8 cellular contexts compared by ENCODE assay signal in genomic region chr3:102673271-102674115, GRCh38.
DNase-seq lines count a peak whose midpoint lies in the region; ATAC-seq and TF ChIP-seq lines count a peak whose summit lies in the region.

No MANE protein-coding gene starts in this region.

- TF ChIP-seq CTCF in GM20000 (IDR thresholded peaks at IDR 0.05; ENCODE audit: extremely low read depth, missing control alignments) = peak; percentile 68
- TF ChIP-seq CTCF in endothelial cell (IDR thresholded peaks at IDR 0.05; ENCODE audit: unreplicated experiment) = peak; percentile 88
- TF ChIP-seq CTCF in mucosa of descending colon (IDR thresholded peaks at IDR 0.05) = peak; percentile 33

- ATAC-seq in mucosa of descending colon = peak; percentile 69
- ATAC-seq in stimulated activated naive B cell treated with anti-CD40 and anti-IgM and Interleukin-4, amounts not matched to agents 10 μg/mL and 1 μg/mL and 100 μg/mL, for 72 hours (replicated peaks) = peak; percentile 72 to 74

- intact Hi-C loops in mucosa of descending colon (cut with DNase I, micrococcal nuclease) = no loop called here

- peaks cover 2% of the 10 kb centered on the region for H3K4me1 Mint-ChIP-seq in endothelial cell (ENCODE audit: unreplicated experiment)
- peaks cover 0 to 5% of the 10 kb centered on the region in 2 donors for H3K4me1 Mint-ChIP-seq in stimulated activated naive B cell treated with anti-CD40 and anti-IgM and Interleukin-4, amounts not matched to agents 10 μg/mL and 1 μg/mL and 100 μg/mL, for 72 hours

- H3K27ac Mint-ChIP-seq in endothelial cell (ENCODE audit: unreplicated experiment) = no peak overlapping the region
- no peak overlapping the region for H3K27ac Mint-ChIP-seq in stimulated activated naive B cell treated with anti-CD40 and anti-IgM and Interleukin-4, amounts not matched to agents 10 μg/mL and 1 μg/mL and 100 μg/mL, for 72 hours

- no peaks in the 10 kb centered on the region for H3K27me3 Mint-ChIP-seq in endothelial cell (ENCODE audit: unreplicated experiment)
- H3K27me3 Mint-ChIP-seq in stimulated activated naive B cell treated with anti-CD40 and anti-IgM and Interleukin-4, amounts not matched to agents 10 μg/mL and 1 μg/mL and 100 μg/mL, for 72 hours = peaks cover 7 to 12% of the 10 kb centered on the region in 2 donors

- H3K4me1 ChIP-seq in mucosa of descending colon (ENCODE audit: low read depth) = no peaks in the 10 kb centered on the region

- no peak overlapping the region for H3K4me3 ChIP-seq in mucosa of descending colon

- H3K9me3 ChIP-seq in mucosa of descending colon = no peaks in the 10 kb centered on the region

- H3K36me3 ChIP-seq in mucosa of descending colon (ENCODE audit: low read depth) = no peaks in the 10 kb centered on the region

- peak overlapping the region; percentile 83 for H3K4me3 Mint-ChIP-seq in endothelial cell (ENCODE audit: unreplicated experiment)
- H3K4me3 Mint-ChIP-seq in stimulated activated naive B cell treated with anti-CD40 and anti-IgM and Interleukin-4, amounts not matched to agents 10 μg/mL and 1 μg/mL and 100 μg/mL, for 72 hours = no peak overlapping the region

- DNase-seq in COR-L47 (lab: John Stamatoyannopoulos, UW) (peak; percentile 81), GM20000 (ENCODE audit: low spot score) (peak; percentile 65), HS-27A (ENCODE audit: low read depth) (peak; percentile 20), NCI-H774 (lab: John Stamatoyannopoulos, UW) (peak; percentile 58), endothelial cell (ENCODE audit: low spot score) (peak; percentile 82), mucosa of descending colon (peak; percentile 26 to 69 (median 44))
- DNase-seq in activated CD8-positive, alpha-beta memory T cell treated with anti-CD3 and anti-CD28 coated beads for 1 hour (ENCODE audit: extremely low read depth in 1 of 2, low read depth in 1 of 2) = peak; percentile 3 to 34
- DNase-seq in stimulated activated naive B cell treated with anti-CD40 and anti-IgM and Interleukin-4, amounts not matched to agents 10 μg/mL and 1 μg/mL and 100 μg/mL, for 72 hours = peak; percentile 15

- H3K9me3 Mint-ChIP-seq in endothelial cell (ENCODE audit: unreplicated experiment) = no peaks in the 10 kb centered on the region
- no peaks in the 10 kb centered on the region for H3K9me3 Mint-ChIP-seq in stimulated activated naive B cell treated with anti-CD40 and anti-IgM and Interleukin-4, amounts not matched to agents 10 μg/mL and 1 μg/mL and 100 μg/mL, for 72 hours

- no peaks in the 10 kb centered on the region for H3K36me3 Mint-ChIP-seq in endothelial cell (ENCODE audit: low read depth, unreplicated experiment)
- H3K36me3 Mint-ChIP-seq in stimulated activated naive B cell treated with anti-CD40 and anti-IgM and Interleukin-4, amounts not matched to agents 10 μg/mL and 1 μg/mL and 100 μg/mL, for 72 hours = no peaks in the 10 kb centered on the region

Comparison
In these comparisons a context has a peak if more than half of its experiments do, and no peak if none do; other contexts are left out.
1. DNase-seq: peak in every context shown above with its lines; median percentile 82 in endothelial cell; 81 in COR-L47; 65 in GM20000; 58 in NCI-H774; 44 in mucosa of descending colon; 20 in HS-27A; 18 in activated CD8-positive, alpha-beta memory T cell treated with anti-CD3 and anti-CD28 coated beads for 1 hour; 15 in stimulated activated naive B cell treated with anti-CD40 and anti-IgM and Interleukin-4, amounts not matched to agents 10 μg/mL and 1 μg/mL and 100 μg/mL, for 72 hours.
2. CTCF ChIP-seq: peak in every context shown above with its lines; median percentile 88 in endothelial cell; 68 in GM20000; 33 in mucosa of descending colon.